In genomic region chr15:90264649-90265048, GRCh38 we compare ENCODE assay signal across 6 cellular contexts. TPM values are rescaled to one million over a fixed set of nuclear protein-coding genes. Genes with fewer than 3 reads are reported as not detected.
A peak's percentile ranks its signal among the peaks of the same experiment; 100 is the strongest.
DNase-seq lines count a peak whose midpoint lies in the region; ATAC-seq and TF ChIP-seq lines count a peak whose summit lies in the region.

No MANE protein-coding gene starts in this region.

- DNase-seq in Caco-2 (peak in 1 of 2 experiments; percentile 5), foreskin fibroblast (no peak)
- DNase-seq in stimulated activated naive CD8-positive, alpha-beta T cell treated with anti-CD3 and anti-CD28 coated beads, Interleukin-15, amount 100 ng/mL, for 72 hours = no peak

- H3K27me3 ChIP-seq in Caco-2 (replicated peaks; ENCODE audit: control insufficient read depth, insufficient read depth, low read length) = no peaks in the 10 kb centered on the region

- no TSS peak for BruUV-seq in Caco-2 (replicated peaks; lab: Mats Ljungman, UMichigan)

- H3K4me1 ChIP-seq in Caco-2 = peaks cover 11% of the 10 kb centered on the region; the same call in 1 of the 2 replicates

- no peaks in the 10 kb centered on the region for H3K9me3 Mint-ChIP-seq in Caco-2 (ENCODE audit: unreplicated experiment)
- no peaks in the 10 kb centered on the region for H3K9me3 Mint-ChIP-seq in T-helper 1 cell treated with Interleukin-12 subunit alpha and Interleukin-12 subunit beta and Interleukin-4 antibody, amounts not matched to agents 30 μg/mL and 1 μg/mL, for 36 hours
- no peaks in the 10 kb centered on the region for H3K9me3 Mint-ChIP-seq in stimulated activated naive CD8-positive, alpha-beta T cell treated with anti-CD3 and anti-CD28 coated beads, Interleukin-15, amount 100 ng/mL, for 72 hours

- H3K4me3 ChIP-seq in Caco-2 (ENCODE audit: low read depth, low read length) (peak overlapping the region; percentile 64), foreskin fibroblast (ENCODE audit: low read depth in 1 of 2, low read length in 2 of 2) (peak overlapping the region; percentile 60 to 93)

- intact Hi-C loops in Caco-2 (cut with micrococcal nuclease; ENCODE audit: unreplicated experiment) = loop anchor here (1.0 kb wide), 1 partner anchor 30 kb away; the partner anchor contains the start of gene GDPGP1

- peaks cover 15% of the 10 kb centered on the region for H3K4me1 Mint-ChIP-seq in Caco-2 (ENCODE audit: low read depth, unreplicated experiment)
- H3K4me1 Mint-ChIP-seq in T-helper 1 cell treated with Interleukin-12 subunit alpha and Interleukin-12 subunit beta and Interleukin-4 antibody, amounts not matched to agents 30 μg/mL and 1 μg/mL, for 36 hours (ENCODE audit: low read depth) = peaks cover 32% of the 10 kb centered on the region
- H3K4me1 Mint-ChIP-seq in stimulated activated naive CD8-positive, alpha-beta T cell treated with anti-CD3 and anti-CD28 coated beads, Interleukin-15, amount 100 ng/mL, for 72 hours = peaks cover 39% of the 10 kb centered on the region

- H3K36me3 ChIP-seq in Caco-2 (ENCODE audit: control insufficient read depth, insufficient read depth, low read length) = no peaks in the 10 kb centered on the region

- POLR2A ChIA-PET in Caco-2 (lab: Charles Lee) = no interaction called here

- peaks cover 32% of the 10 kb centered on the region for H3K36me3 Mint-ChIP-seq in Caco-2 (ENCODE audit: insufficient read depth, unreplicated experiment)
- H3K36me3 Mint-ChIP-seq in T-helper 1 cell treated with Interleukin-12 subunit alpha and Interleukin-12 subunit beta and Interleukin-4 antibody, amounts not matched to agents 30 μg/mL and 1 μg/mL, for 36 hours (ENCODE audit: low read depth) = peaks cover 10% of the 10 kb centered on the region

- CTCF ChIA-PET in Caco-2 (lab: Charles Lee) = no interaction called here

- TF ChIP-seq CTCF in Caco-2 (IDR thresholded peaks at IDR 0.05; ENCODE audit: insufficient read depth in 1 of 2, low read depth in 1 of 2, low read length in 1 of 2, severe bottlenecking in 1 of 2, unreplicated experiment in 1 of 2) (no peak), foreskin fibroblast (IDR thresholded peaks at IDR 0.05; ENCODE audit: low read depth, low read length) (no peak)

- H3K27ac Mint-ChIP-seq in Caco-2 (ENCODE audit: unreplicated experiment) = peak overlapping the region; percentile 97
- H3K27ac Mint-ChIP-seq in T-helper 1 cell treated with Interleukin-12 subunit alpha and Interleukin-12 subunit beta and Interleukin-4 antibody, amounts not matched to agents 30 μg/mL and 1 μg/mL, for 36 hours = peak overlapping the region; percentile 98
- H3K27ac Mint-ChIP-seq in stimulated activated naive CD8-positive, alpha-beta T cell treated with anti-CD3 and anti-CD28 coated beads, Interleukin-15, amount 100 ng/mL, for 72 hours = peak overlapping the region; percentile 95 to 98

- peak; percentile 41 for ATAC-seq in stimulated activated naive CD8-positive, alpha-beta T cell treated with anti-CD3 and anti-CD28 coated beads, Interleukin-15, amount 100 ng/mL, for 72 hours
- no peak for ATAC-seq in GM21367 (IDR thresholded peaks at IDR 0.05; ENCODE audit: unreplicated experiment)
- no peak for ATAC-seq in GM18858 (IDR thresholded peaks at IDR 0.05; ENCODE audit: unreplicated experiment)

- peak overlapping the region; percentile 95 for H3K4me3 Mint-ChIP-seq in Caco-2 (ENCODE audit: unreplicated experiment)
- peak overlapping the region; percentile 97 for H3K4me3 Mint-ChIP-seq in T-helper 1 cell treated with Interleukin-12 subunit alpha and Interleukin-12 subunit beta and Interleukin-4 antibody, amounts not matched to agents 30 μg/mL and 1 μg/mL, for 36 hours
- peak overlapping the region; percentile 95 to 99 for H3K4me3 Mint-ChIP-seq in stimulated activated naive CD8-positive, alpha-beta T cell treated with anti-CD3 and anti-CD28 coated beads, Interleukin-15, amount 100 ng/mL, for 72 hours

- no peaks in the 10 kb centered on the region for H3K9me3 ChIP-seq in Caco-2

- no peaks in the 10 kb centered on the region for H3K27me3 Mint-ChIP-seq in Caco-2 (ENCODE audit: insufficient read depth, unreplicated experiment)
- no peaks in the 10 kb centered on the region for H3K27me3 Mint-ChIP-seq in T-helper 1 cell treated with Interleukin-12 subunit alpha and Interleukin-12 subunit beta and Interleukin-4 antibody, amounts not matched to agents 30 μg/mL and 1 μg/mL, for 36 hours (ENCODE audit: low read depth)
- H3K27me3 Mint-ChIP-seq in stimulated activated naive CD8-positive, alpha-beta T cell treated with anti-CD3 and anti-CD28 coated beads, Interleukin-15, amount 100 ng/mL, for 72 hours = no peaks in the 10 kb centered on the region

RNA-seq across cellular contexts. Expression of gene NGRN, which starts 0.8 kb away (rescaled TPM):
- 93.6 and 101 TPM in 2 replicates for total RNA-seq in Caco-2 (2022)

RNA-seq across cellular contexts. Expression of gene TTLL13, which starts 15.3 kb away (rescaled TPM):
- total RNA-seq in Caco-2 (2022) = 0.43 TPM in 1 of 2 replicates, not detected in the other

RNA-seq across cellular contexts. Expression of gene GDPGP1, which starts 30.6 kb away (rescaled TPM):
- total RNA-seq in Caco-2 (2022) = 5.1 and 5.7 TPM in 2 replicates

RNA-seq across cellular contexts. Expression of gene CIB1, which starts 30.9 kb away (rescaled TPM):
- total RNA-seq in Caco-2 (2022) = 37.7 and 44.5 TPM in 2 replicates
